10 cellular contexts compared by ENCODE assay signal in the genomic region with DNA sequence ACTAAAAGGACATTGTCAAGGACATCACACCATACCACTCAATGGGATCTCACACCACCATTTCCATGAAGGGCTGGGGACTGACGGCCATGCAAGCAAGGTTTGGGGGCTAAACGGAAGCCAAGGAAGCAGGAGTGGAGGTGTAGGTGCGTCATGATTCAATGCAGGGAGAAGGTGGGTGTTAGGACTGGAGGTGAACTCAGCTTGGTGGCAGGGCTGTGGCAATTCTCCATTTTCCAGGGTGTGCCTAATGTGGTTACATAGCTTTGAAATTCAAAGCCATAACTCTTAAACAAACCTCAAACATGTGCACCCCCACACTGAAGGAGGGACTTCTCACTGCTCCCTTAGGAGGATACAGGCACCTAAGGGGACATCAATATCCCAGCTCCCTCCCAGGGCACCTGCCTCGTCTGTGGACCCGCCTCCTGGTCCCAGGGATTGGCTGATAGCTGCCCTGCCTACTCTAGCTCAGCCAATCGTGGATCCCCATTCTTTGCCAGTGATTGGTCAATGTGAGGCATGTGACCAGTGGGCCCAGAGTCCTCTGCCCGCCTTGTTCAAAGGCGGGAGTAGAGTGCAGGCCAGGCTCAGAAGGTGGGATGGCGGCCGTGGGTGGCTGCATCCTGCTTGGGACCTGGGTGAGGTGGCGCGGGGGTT.
"Had no signal": no experiment of that assay in that cellular context is flagged by ENCODE, and none has a peak within 500 bp of the region (broad histone marks: within the 10 kb centered on the region; RNA-seq: fewer than 3 reads in every experiment).

No MANE protein-coding gene starts in this region.

- DNase-seq: activated naive CD4-positive, alpha-beta T cell treated with anti-CD3 and anti-CD28 coated beads for 36 hours; adrenal gland; body of pancreas; effector memory CD8-positive, alpha-beta T cell; kidney glomerular epithelial cell; ovary; stimulated activated CD4-positive, alpha-beta T cell treated with anti-CD3 and anti-CD28 coated beads, Interleukin-4, amount 100 ng/mL, for 24 hours; stomach; T-helper 2 cell had no signal

- H3K27ac ChIP-seq: adrenal gland, body of pancreas, gastroesophageal sphincter, ovary, stomach had no signal

- H3K4me1 ChIP-seq: adrenal gland, body of pancreas, stomach had no signal

- H3K27me3 ChIP-seq: adrenal gland, body of pancreas, ovary had no signal

- H3K9me3 ChIP-seq: adrenal gland, body of pancreas, gastroesophageal sphincter, ovary, stomach had no signal

- H3K36me3 ChIP-seq: adrenal gland, gastroesophageal sphincter, ovary, stomach had no signal

- H3K4me3 ChIP-seq: adrenal gland, body of pancreas, gastroesophageal sphincter, ovary, stomach had no signal
